ENCODE assay signal across 8 cellular contexts in the genomic region with DNA sequence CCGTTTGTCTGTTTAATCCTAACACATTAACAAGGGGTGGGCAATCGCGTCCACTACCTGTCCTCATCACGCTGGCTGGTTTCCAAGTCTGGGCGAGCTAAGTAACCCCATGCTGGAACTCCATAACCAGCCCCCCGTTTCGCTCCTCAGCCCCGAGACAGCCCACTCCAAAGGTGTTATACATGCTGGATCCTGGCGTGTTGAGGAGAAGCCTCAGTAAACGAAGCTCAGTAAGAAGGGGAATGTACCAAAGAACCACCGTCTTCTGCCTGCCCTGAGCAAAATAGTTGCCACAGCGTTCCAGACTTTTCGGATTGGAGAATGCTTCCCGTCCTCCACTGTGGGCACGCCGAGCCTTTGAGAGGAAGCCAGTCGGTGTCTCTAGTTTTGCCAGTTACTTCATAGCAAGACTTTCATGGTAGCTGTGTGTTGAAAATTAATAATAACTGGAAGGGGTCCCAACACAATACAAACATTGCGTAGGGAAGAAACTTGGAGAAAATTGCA. TPM values are rescaled to one million over a fixed set of nuclear protein-coding genes. Genes with fewer than 3 reads are reported as not detected.
DNase-seq lines count a peak whose midpoint lies in the region; ATAC-seq and TF ChIP-seq lines count a peak whose summit lies in the region.

No MANE protein-coding gene starts in this region.

- no peaks in the 10 kb centered on the region for H3K27me3 ChIP-seq in Peyer's patch
- no peaks in the 10 kb centered on the region for H3K27me3 ChIP-seq in esophagus muscularis mucosa

- in situ Hi-C loops in G401 (cut with HindIII; ENCODE audit: low sequenced_read_pairs) = no loop called here

- TF ChIP-seq POLR2A in Peyer's patch (IDR thresholded peaks at IDR 0.05) (no peak), esophagus muscularis mucosa (IDR thresholded peaks at IDR 0.05; ENCODE audit: low read depth) (no peak)

- TF ChIP-seq EP300 in esophagus muscularis mucosa (IDR thresholded peaks at IDR 0.05) = no peak

- DNase-seq in ELR (ENCODE audit: low read depth) (peak; percentile 2), Peyer's patch (no peak), esophagus muscularis mucosa (ENCODE audit: extremely low spot score) (no peak), omental fat pad (ENCODE audit: low spot score) (peak; percentile 57), pons (ENCODE audit: low spot score) (no peak), G401 (ENCODE audit: low spot score) (no peak), GDM1 (lab: John Stamatoyannopoulos, UW) (no peak)

- H3K9me3 ChIP-seq in Peyer's patch (no peaks in the 10 kb centered on the region), esophagus muscularis mucosa (no peaks in the 10 kb centered on the region)

- H3K36me3 ChIP-seq in Peyer's patch = no peaks in the 10 kb centered on the region
- H3K36me3 ChIP-seq in esophagus muscularis mucosa = no peaks in the 10 kb centered on the region

- 16% methylated on average over 14 of the region's 18 CpGs for WGBS in esophagus muscularis mucosa

- peak overlapping the region; percentile 56 to 95 (median 78) for H3K4me3 ChIP-seq in Peyer's patch
- H3K4me3 ChIP-seq in esophagus muscularis mucosa = peak overlapping the region; percentile 72 to 91 (median 82)

- ATAC-seq in omental fat pad (ENCODE audit: low FRiP score) = peak; percentile 3
- ATAC-seq in GM19463 (IDR thresholded peaks at IDR 0.05; ENCODE audit: unreplicated experiment) = no peak

- peak overlapping the region; percentile 62 to 84 (median 79) for H3K27ac ChIP-seq in Peyer's patch
- H3K27ac ChIP-seq in esophagus muscularis mucosa (replicated peaks in 1 of 4) = peak overlapping the region; percentile 89 to 95 (median 90)

- peaks cover 0 to 24% (median 0%) of the 10 kb centered on the region in 4 donors for H3K4me1 ChIP-seq in Peyer's patch
- H3K4me1 ChIP-seq in esophagus muscularis mucosa = peaks cover 14 to 36% (median 26%) of the 10 kb centered on the region in 4 donors

- TF ChIP-seq CTCF in Peyer's patch (IDR thresholded peaks at IDR 0.05) (no peak), esophagus muscularis mucosa (IDR thresholded peaks at IDR 0.05) (no peak), omental fat pad (IDR thresholded peaks at IDR 0.05) (no peak)

- intact Hi-C loops in esophagus muscularis mucosa (cut with DNase I) = loop anchor here (5.0 kb wide), 1 partner anchor 48 kb away; the partner anchor contains the start of genes ACACA and TADA2A

RNA-seq across cellular contexts. Expression of gene C17orf78, which starts 16.1 kb away (rescaled TPM):
- 100 to 1,000 TPM in 1 of 4 donors, 10 to 100 TPM in 2, 1 to 10 TPM in 1; 5.0 to 105 (median 73.9) TPM for total RNA-seq in Peyer's patch
- not detected for total RNA-seq in esophagus muscularis mucosa
- total RNA-seq in omental fat pad = not detected
- total RNA-seq in G401 (2014; rRNA removed; shearing (Covaris generic)) = not detected in 2 replicates

RNA-seq across cellular contexts. Expression of gene ACACA, which starts 46.9 kb away (rescaled TPM):
- total RNA-seq in Peyer's patch (10 to 100 TPM; 31.7 to 71.7 (median 43.0) TPM), esophagus muscularis mucosa (10 to 100 TPM; 34.0 to 58.0 (median 50.5) TPM), omental fat pad (10 to 100 TPM; 28.7 to 72.7 (median 42.2) TPM)
- 70.8 and 128 TPM in 2 replicates for total RNA-seq in G401 (2014; rRNA removed; shearing (Covaris generic))

RNA-seq across cellular contexts. Expression of gene TADA2A, which starts 47.0 kb away (rescaled TPM):
- 10 to 100 TPM; 25.7 to 80.9 (median 43.2) TPM for total RNA-seq in Peyer's patch
- total RNA-seq in esophagus muscularis mucosa = 10 to 100 TPM; 11.5 to 23.7 (median 17.7) TPM
- total RNA-seq in omental fat pad = 10 to 100 TPM; 11.5 to 28.1 (median 16.0) TPM
- 23.0 and 28.6 TPM in 2 replicates for total RNA-seq in G401 (2014; rRNA removed; shearing (Covaris generic))

Comparison
In these comparisons a context has a peak if more than half of its experiments do, and no peak if none do; other contexts are left out.
1. DNase-seq: peak in ELR (single experiment) and omental fat pad (single experiment); none in Peyer's patch (0 of 3), esophagus muscularis mucosa (single experiment), pons (single experiment), G401 (single experiment) and GDM1 (single experiment).